ENCODE assay signal across 23 cellular contexts in the genomic region with DNA sequence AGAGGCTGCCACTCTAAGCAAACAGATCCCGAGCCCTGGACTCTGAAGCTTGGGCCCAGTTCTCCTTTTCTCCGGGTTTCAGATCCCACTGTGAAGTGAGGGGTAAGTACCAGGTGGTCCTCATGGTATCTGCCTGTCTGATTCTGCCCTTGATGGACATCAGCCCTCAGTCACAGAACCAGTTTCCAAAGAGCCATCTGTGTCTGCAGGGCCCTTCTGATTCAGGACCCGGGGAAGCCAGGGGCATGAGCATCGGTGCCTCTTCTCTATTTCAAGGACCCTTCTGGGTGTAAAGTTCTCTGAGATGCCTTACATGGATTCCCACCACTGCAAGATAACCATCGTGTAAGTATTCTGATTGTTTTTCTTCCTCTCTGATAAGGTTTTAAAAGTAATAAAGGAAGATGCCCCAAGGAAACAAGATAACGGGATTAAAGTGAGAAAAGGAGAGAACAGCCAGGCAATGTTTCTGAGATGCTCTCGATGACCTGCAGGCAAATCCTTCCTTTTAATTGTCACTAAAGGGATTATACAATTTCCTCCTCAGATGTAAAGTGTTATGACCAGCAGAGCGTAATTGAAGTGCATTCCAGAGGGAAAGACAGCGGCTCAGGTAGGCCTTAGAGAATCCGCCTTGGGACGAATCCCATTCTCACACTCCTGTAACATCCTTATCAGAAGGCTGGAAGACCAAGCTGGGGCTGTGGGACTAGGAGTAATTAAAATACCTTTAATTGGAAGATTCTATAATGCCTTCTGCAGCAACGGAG.
DNase-seq lines count a peak whose midpoint lies in the region; ATAC-seq and TF ChIP-seq lines count a peak whose summit lies in the region.
"Had no signal": no experiment of that assay in that cellular context is flagged by ENCODE, and none has a peak within 500 bp of the region (broad histone marks: within the 10 kb centered on the region; RNA-seq: fewer than 3 reads in every experiment).

No MANE protein-coding gene starts in this region.

- H4K8ac ChIP-seq in H9 (replicated peaks; ENCODE audit: insufficient read length, low read depth, low read length), result no peak overlapping the region

- peak overlapping the region; percentile 30 for H3K4me3 ChIP-seq in endodermal cell (ENCODE audit: low read length)
- H3K4me3 ChIP-seq: A549; BLaER1 treated with 17β-estradiol and CSF1 and Interleukin-3, amounts not matched to agents 10 nM and 100 nM; GM12878 had no signal

- H3K79me1 ChIP-seq in H9 (ENCODE audit: insufficient read depth, low read depth, low read length, poor library complexity, severe bottlenecking), result no peaks in the 10 kb centered on the region

- H3K56ac ChIP-seq in H9 (ENCODE audit: insufficient read length, low read depth, low read length), result no peak overlapping the region

- H3K9ac ChIP-seq in H9 (ENCODE audit: extremely low read depth, insufficient read length, low read length), result no peak overlapping the region
- no peak overlapping the region for H3K9ac ChIP-seq in endodermal cell (ENCODE audit: extremely low read depth, low read length, poor library complexity, severe bottlenecking)
- H3K9ac ChIP-seq: BLaER1 treated with 17β-estradiol and CSF1 and Interleukin-3, amounts not matched to agents 10 nM and 100 nM had no signal

- H3K9me3 ChIP-seq in H9 (ENCODE audit: control insufficient read depth, low read depth, low read length), result no peaks in the 10 kb centered on the region
- peaks cover 65% of the 10 kb centered on the region for H3K9me3 ChIP-seq in endodermal cell (ENCODE audit: control insufficient read depth, low read length)
- H3K9me3 ChIP-seq: Caco-2 had no signal

- no peak overlapping the region for H2BK12ac ChIP-seq in H9 (ENCODE audit: insufficient read length, low read depth, low read length)

- H2AK5ac ChIP-seq in H9 (ENCODE audit: insufficient read length, low read length), result no peak overlapping the region

- H3K27ac Mint-ChIP-seq in H9 (no peak overlapping the region), endodermal cell (no peak overlapping the region), osteocyte (ENCODE audit: unreplicated experiment) (no peak overlapping the region)
- H3K27ac Mint-ChIP-seq: B cell; CD4-positive, alpha-beta T cell; CD8-positive, alpha-beta T cell had no signal

- H3K27ac ChIP-seq in H9 (ENCODE audit: insufficient read length, low read depth, low read length) (no peak overlapping the region), endodermal cell (ENCODE audit: low read depth, low read length) (no peak overlapping the region)
- H3K27ac ChIP-seq: 22Rv1; A549; BLaER1 treated with 17β-estradiol and CSF1 and Interleukin-3, amounts not matched to agents 10 nM and 100 nM; C4-2B had no signal

- H3K27me3 Mint-ChIP-seq in H9 (ENCODE audit: low read depth) (peaks cover 27% of the 10 kb centered on the region), endodermal cell (ENCODE audit: insufficient read depth) (peaks cover 18% of the 10 kb centered on the region), osteocyte (ENCODE audit: unreplicated experiment) (no peaks in the 10 kb centered on the region)

- H3K4me3 Mint-ChIP-seq in H9, result no peak overlapping the region
- H3K4me3 Mint-ChIP-seq in endodermal cell, result no peak overlapping the region
- no peak overlapping the region for H3K4me3 Mint-ChIP-seq in osteocyte (ENCODE audit: unreplicated experiment)
- H3K4me3 Mint-ChIP-seq: B cell; CD4-positive, alpha-beta T cell; CD8-positive, alpha-beta T cell had no signal

- no peak overlapping the region for H3K23ac ChIP-seq in H9 (ENCODE audit: insufficient read length, low read depth, low read length)

- H3K9me3 Mint-ChIP-seq in H9 (peaks cover 12 to 42% of the 10 kb centered on the region in 2 experiments), endodermal cell (peaks cover 63% of the 10 kb centered on the region), osteocyte (ENCODE audit: unreplicated experiment) (peaks cover 45% of the 10 kb centered on the region)

- no peak overlapping the region for H2AFZ ChIP-seq in H9 (ENCODE audit: low read length)

- peaks cover 3 to 22% (median 15%) of the 10 kb centered on the region in 3 experiments; a peak in 6 of 7 replicates for H3K36me3 Mint-ChIP-seq in H9 (ENCODE audit: insufficient read depth in 1 of 3, low read depth in 3 of 3)
- H3K36me3 Mint-ChIP-seq in endodermal cell (ENCODE audit: low read depth), result peaks cover 11% of the 10 kb centered on the region
- H3K36me3 Mint-ChIP-seq in osteocyte (ENCODE audit: unreplicated experiment), result no peaks in the 10 kb centered on the region
- H3K36me3 Mint-ChIP-seq: CD8-positive, alpha-beta T cell had no signal

- H3K4ac ChIP-seq in H9 (ENCODE audit: low read depth, low read length), result no peak overlapping the region

- WGBS in H9 (ENCODE audit: extremely low coverage, insufficient read length, low lambda C conversion rate), result no CpG with 5 or more reads among the region's 12 CpGs
- 45 to 73% methylated on average over 6 to 12 of the region's 12 CpGs for WGBS in endodermal cell (ENCODE audit: insufficient coverage in 1 of 2, insufficient read length in 1 of 2), 2 experiments

- H3K18ac ChIP-seq in H9 (ENCODE audit: insufficient read length, low read depth, low read length), result no peak overlapping the region

- DNase-seq in H9 (no peak), endodermal cell (peak; percentile 57), islet precursor cell (peak; percentile 17), osteocyte (ENCODE audit: extremely low spot score, unreplicated experiment) (peak; percentile 36), dedifferentiated amniotic fluid mesenchymal stem cell (ENCODE audit: extremely low spot score) (no peak), NCI-H226 (no peak)
- DNase-seq: AML-193; Caco-2; Calu3; CD4-positive, alpha-beta T cell; CD8-positive, alpha-beta T cell; DMS79; DND-41; EL; GDM1 had no signal

- no peak overlapping the region for H3K14ac ChIP-seq in H9 (ENCODE audit: insufficient read depth, low read length)

- no peaks in the 10 kb centered on the region for H3K23me2 ChIP-seq in H9 (ENCODE audit: insufficient read length, low read depth, low read length, poor library complexity, severe bottlenecking)

- no peak overlapping the region for H3T11ph ChIP-seq in H9 (ENCODE audit: low read length)

- ATAC-seq in HG03432 (IDR thresholded peaks at IDR 0.05; ENCODE audit: unreplicated experiment), result no peak
- no peak for ATAC-seq in GM18861 (IDR thresholded peaks at IDR 0.05; ENCODE audit: unreplicated experiment)
- ATAC-seq: A549; CD8-positive, alpha-beta T cell; GM12878 had no signal

- no peaks in the 10 kb centered on the region for H4K20me1 ChIP-seq in H9 (ENCODE audit: control insufficient read depth, insufficient read depth, insufficient read length)
- H4K20me1 ChIP-seq: BLaER1 treated with 17β-estradiol and CSF1 and Interleukin-3, amounts not matched to agents 10 nM and 100 nM had no signal

- H3K79me2 ChIP-seq in H9 (ENCODE audit: insufficient read depth, low read length), result no peaks in the 10 kb centered on the region

- peak overlapping the region; percentile 34 for H2BK20ac ChIP-seq in H9 (ENCODE audit: low read depth, low read length, poor library complexity, severe bottlenecking)

- no peak overlapping the region for H2BK15ac ChIP-seq in H9 (ENCODE audit: low read depth, low read length)

- no peaks in the 10 kb centered on the region for H3K4me1 ChIP-seq in H9 (ENCODE audit: insufficient read depth, low read length)
- H3K4me1 ChIP-seq in endodermal cell (ENCODE audit: control insufficient read depth, insufficient read depth, low read length), result no peaks in the 10 kb centered on the region
- H3K4me1 ChIP-seq: A549; BLaER1 treated with 17β-estradiol and CSF1 and Interleukin-3, amounts not matched to agents 10 nM and 100 nM; Caco-2 had no signal

- peaks cover 3 to 12% of the 10 kb centered on the region in 2 experiments; a peak in 2 of 4 replicates for H3K4me1 Mint-ChIP-seq in H9
- peaks cover 15% of the 10 kb centered on the region for H3K4me1 Mint-ChIP-seq in endodermal cell
- no peaks in the 10 kb centered on the region for H3K4me1 Mint-ChIP-seq in osteocyte (ENCODE audit: unreplicated experiment)
- H3K4me1 Mint-ChIP-seq: B cell had no signal

- H2BK5ac ChIP-seq in H9 (ENCODE audit: insufficient read length, low read length), result no peak overlapping the region

- TF ChIP-seq CTCF in H9 (conservative IDR thresholded peaks at IDR 0.05) (no peak), endodermal cell (conservative IDR thresholded peaks at IDR 0.05) (no peak), osteocyte (IDR thresholded peaks at IDR 0.05) (no peak)

- no peaks in the 10 kb centered on the region for H3K36me3 ChIP-seq in endodermal cell (ENCODE audit: control insufficient read depth, insufficient read depth, low read length)
- H3K36me3 ChIP-seq: BLaER1 treated with 17β-estradiol and CSF1 and Interleukin-3, amounts not matched to agents 10 nM and 100 nM had no signal

- no peak overlapping the region for H4K91ac ChIP-seq in H9 (ENCODE audit: insufficient read length, low read depth, low read length)

- no peak overlapping the region for H4K5ac ChIP-seq in H9 (ENCODE audit: insufficient read length, low read depth, low read length)

- no peak overlapping the region for H3K4me2 ChIP-seq in H9 (ENCODE audit: insufficient read depth, insufficient read length, low read length)
- H3K4me2 ChIP-seq: A549; BLaER1 treated with 17β-estradiol and CSF1 and Interleukin-3, amounts not matched to agents 10 nM and 100 nM had no signal

- H3K27me3 ChIP-seq in H9 (ENCODE audit: insufficient read depth, low read length) (no peaks in the 10 kb centered on the region), endodermal cell (ENCODE audit: control insufficient read depth, insufficient read depth, low read length, poor library complexity, severe bottlenecking) (no peaks in the 10 kb centered on the region)
- H3K27me3 ChIP-seq: BLaER1 treated with 17β-estradiol and CSF1 and Interleukin-3, amounts not matched to agents 10 nM and 100 nM had no signal

- H2BK120ac ChIP-seq in H9 (ENCODE audit: low read depth, low read length, poor library complexity, severe bottlenecking), result no peak overlapping the region

Comparison
In these comparisons a context has a peak if more than half of its experiments do, and no peak if none do; other contexts are left out.
1. DNase-seq: peak in endodermal cell (single experiment), islet precursor cell (single experiment) and osteocyte (single experiment); none in H9 (single experiment), dedifferentiated amniotic fluid mesenchymal stem cell (single experiment) and NCI-H226 (single experiment).